1 cellular context compared by ENCODE assay signal in the genomic region with DNA sequence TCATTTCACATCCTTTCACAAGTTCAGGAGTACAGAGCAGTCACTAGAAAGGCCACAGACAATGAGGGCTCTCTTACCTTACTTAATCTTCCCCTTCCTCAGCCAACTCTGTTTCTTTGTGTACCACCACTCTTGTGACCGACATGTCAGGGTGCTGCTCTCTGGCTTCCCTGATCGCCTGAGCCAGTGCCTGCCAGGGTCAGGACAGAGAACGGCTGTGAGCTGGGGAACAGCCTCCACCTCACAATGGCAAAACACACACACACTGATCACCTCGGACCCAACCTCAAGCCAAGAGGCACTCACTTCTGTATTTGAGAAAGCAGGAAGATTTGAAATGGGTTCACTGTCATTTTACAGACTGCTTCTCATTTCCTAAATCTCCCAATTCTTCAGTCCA.
TF ChIP-seq lines count a peak whose summit lies in the region.

No MANE protein-coding gene starts in this region.

TF ChIP-seq in H1, 55 proteins besides CTCF, POLR2A, EP300 and RAD21 (continued from another document):
- TF ChIP-seq, protein P1, sequence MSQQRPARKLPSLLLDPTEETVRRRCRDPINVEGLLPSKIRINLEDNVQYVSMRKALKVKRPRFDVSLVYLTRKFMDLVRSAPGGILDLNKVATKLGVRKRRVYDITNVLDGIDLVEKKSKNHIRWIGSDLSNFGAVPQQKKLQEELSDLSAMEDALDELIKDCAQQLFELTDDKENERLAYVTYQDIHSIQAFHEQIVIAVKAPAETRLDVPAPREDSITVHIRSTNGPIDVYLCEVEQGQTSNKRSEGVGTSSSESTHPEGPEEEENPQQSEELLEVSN (IDR thresholded peaks at IDR 0.05), result no peak
- TF ChIP-seq CBX8 (IDR thresholded peaks at IDR 0.05; ENCODE audit: borderline replicate concordance, low read depth, low read length) (no peak), ATF2 (IDR thresholded peaks at IDR 0.05; ENCODE audit: low read length) (no peak), BACH1 (IDR thresholded peaks at IDR 0.05; ENCODE audit: low read length) (no peak), SP2 (IDR thresholded peaks at IDR 0.05; ENCODE audit: low read length) (no peak), ASH2L (IDR thresholded peaks at IDR 0.05; ENCODE audit: low read length) (no peak), RXRA (IDR thresholded peaks at IDR 0.05; ENCODE audit: insufficient read depth, low read depth, low read length) (no peak), CTBP2 (IDR thresholded peaks at IDR 0.05; ENCODE audit: borderline replicate concordance, insufficient read depth, insufficient read length, low read length) (no peak), SIN3A (conservative IDR thresholded peaks at IDR 0.05 in 1 of 2, IDR thresholded peaks at IDR 0.05 in 1 of 2; ENCODE audit: low read depth in 1 of 2, low read length in 2 of 2) (no peak), SRF (IDR thresholded peaks at IDR 0.05; ENCODE audit: low read depth, low read length) (no peak), TBP (IDR thresholded peaks at IDR 0.05; ENCODE audit: low read depth, low read length) (no peak), YY1 (IDR thresholded peaks at IDR 0.05; ENCODE audit: low read depth, low read length) (no peak), PHF8 (conservative IDR thresholded peaks at IDR 0.05; ENCODE audit: low read depth, low read length) (no peak)
- TF ChIP-seq, protein P2, sequence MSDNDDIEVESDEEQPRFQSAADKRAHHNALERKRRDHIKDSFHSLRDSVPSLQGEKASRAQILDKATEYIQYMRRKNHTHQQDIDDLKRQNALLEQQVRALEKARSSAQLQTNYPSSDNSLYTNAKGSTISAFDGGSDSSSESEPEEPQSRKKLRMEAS (IDR thresholded peaks at IDR 0.05), result no peak
